9 cellular contexts compared by ENCODE assay signal in the genomic region with DNA sequence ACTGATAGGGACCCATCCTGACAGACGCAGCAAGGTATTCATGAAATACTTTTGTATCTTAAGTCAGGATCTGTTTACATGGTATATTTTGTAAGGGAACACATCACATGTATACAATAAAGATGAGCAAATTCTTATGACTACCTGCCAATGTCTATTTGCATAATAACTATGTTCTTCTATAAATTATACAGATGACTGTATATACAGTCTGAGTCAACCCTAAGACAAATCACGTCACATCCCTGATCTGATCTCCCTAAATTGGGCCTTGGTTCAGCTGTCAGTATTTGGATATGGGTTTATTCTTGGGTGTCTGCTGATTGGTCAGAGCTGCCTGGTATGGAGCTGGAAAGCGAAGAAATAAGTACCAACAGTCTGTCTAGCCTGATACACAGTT.
"Had no signal": no experiment of that assay in that cellular context is flagged by ENCODE, and none has a peak within 500 bp of the region (broad histone marks: within the 10 kb centered on the region; RNA-seq: fewer than 3 reads in every experiment).

No MANE protein-coding gene starts in this region.

- H3K9ac ChIP-seq: GM23248 had no signal

- H3K4me1 ChIP-seq: HAP-1 had no signal

- H3K9me3 Mint-ChIP-seq: GM23338, HFFc6 had no signal

- H3K4me3 ChIP-seq: GM23248, GM23338, HAP-1 had no signal

- H3K36me3 ChIP-seq: HAP-1 had no signal

- H3K4me3 Mint-ChIP-seq: GM23338, H9, HFFc6 had no signal

- ATAC-seq: GM23338, HCT116 had no signal

- H3K4me2 ChIP-seq: GM23338 had no signal

- H2AFZ ChIP-seq: GM23248, GM23338 had no signal

- H3K27ac ChIP-seq: GM23248 had no signal

- H3K4me1 Mint-ChIP-seq: GM23338, H9 had no signal

- DNase-seq: GM23248, GOT3, H7, H9, HCEC 1CT, HFFc6 had no signal

- H3K9me3 ChIP-seq: HAP-1 had no signal

- H3K27ac Mint-ChIP-seq: GM23338, H9, HFFc6 had no signal
